ENCODE assay signal across 24 cellular contexts in genomic region chr6:4268171-4268570, GRCh38.
DNase-seq lines count a peak whose midpoint lies in the region; FAIRE-seq and TF ChIP-seq lines count a peak whose summit lies in the region.
"Had no signal": no experiment of that assay in that cellular context is flagged by ENCODE, and none has a peak within 500 bp of the region (broad histone marks: within the 10 kb centered on the region; RNA-seq: fewer than 3 reads in every experiment).

No MANE protein-coding gene starts in this region.

- TF ChIP-seq CTCF in esophagus muscularis mucosa (IDR thresholded peaks at IDR 0.05) = no peak

- peak; percentile 6 for DNase-seq in HCEC 1CT
- DNase-seq in esophagus muscularis mucosa (ENCODE audit: extremely low spot score) = peak; percentile 45
- peak; percentile 86 for DNase-seq in myocyte (ENCODE audit: low read depth)
- DNase-seq in GM12892 (ENCODE audit: insufficient read length) = no peak
- no peak for DNase-seq in KBM-7
- no peak for DNase-seq in NCI-H526 (lab: John Stamatoyannopoulos, UW)
- DNase-seq: 8988T; ACHN; AML-193; BE2C; CD4-positive, alpha-beta T cell; CD8-positive, alpha-beta memory T cell; DMS 273 treated with DMSO at 0.1 percent for 48 hours; DMS79; EL; GDM1; GOT3 had no signal

- H3K4me1 ChIP-seq in esophagus muscularis mucosa = peaks cover 0 to 12% (median 0%) of the 10 kb centered on the region in 4 donors
- H3K4me1 ChIP-seq: BE2C; BLaER1 treated with 17β-estradiol and CSF1 and Interleukin-3, amounts not matched to agents 10 nM and 100 nM; HAP-1 had no signal

- TF ChIP-seq EP300 in esophagus muscularis mucosa (IDR thresholded peaks at IDR 0.05) = no peak

- H3K9me3 ChIP-seq in esophagus muscularis mucosa = no peaks in the 10 kb centered on the region
- H3K9me3 ChIP-seq: A549; BE2C; BLaER1 treated with 17β-estradiol and CSF1 and Interleukin-3, amounts not matched to agents 10 nM and 100 nM; HAP-1 had no signal

- no peaks in the 10 kb centered on the region for H3K27me3 ChIP-seq in esophagus muscularis mucosa
- H3K27me3 ChIP-seq: BE2C; BLaER1 treated with 17β-estradiol and CSF1 and Interleukin-3, amounts not matched to agents 10 nM and 100 nM had no signal

- WGBS in esophagus muscularis mucosa = 76% methylated on average over 2 of the region's 2 CpGs

- in situ Hi-C loops in KBM-7 (cut with MboI; ENCODE audit: low pct_unique_long_range_greater_than_20kb, low sequenced_read_pairs) = no loop called here

- FAIRE-seq in GM12892 (lab: Jason Lieb, UNC) = no peak
- FAIRE-seq: A549, D721Med, GM12878, GM18507, H54 had no signal

- TF ChIP-seq POLR2A in esophagus muscularis mucosa (IDR thresholded peaks at IDR 0.05; ENCODE audit: low read depth) (no peak), GM12892 (IDR thresholded peaks at IDR 0.05; ENCODE audit: low read depth, low read length) (no peak)

- intact Hi-C loops in esophagus muscularis mucosa (cut with DNase I) = no loop called here

- H3K27ac ChIP-seq in esophagus muscularis mucosa (replicated peaks in 1 of 4) = no peak overlapping the region
- H3K27ac ChIP-seq: A549; BLaER1 treated with 17β-estradiol and CSF1 and Interleukin-3, amounts not matched to agents 10 nM and 100 nM had no signal

- no peak overlapping the region for H3K4me3 ChIP-seq in esophagus muscularis mucosa
- H3K4me3 ChIP-seq: A549; BLaER1 treated with 17β-estradiol and CSF1 and Interleukin-3, amounts not matched to agents 10 nM and 100 nM; GM12878; HAP-1 had no signal

- H3K36me3 ChIP-seq in esophagus muscularis mucosa = no peaks in the 10 kb centered on the region
- H3K36me3 ChIP-seq: BE2C; BLaER1 treated with 17β-estradiol and CSF1 and Interleukin-3, amounts not matched to agents 10 nM and 100 nM; HAP-1 had no signal

Comparison
In these comparisons a context has a peak if more than half of its experiments do, and no peak if none do; other contexts are left out.
1. DNase-seq: peak in HCEC 1CT (single experiment), esophagus muscularis mucosa (single experiment) and myocyte (single experiment); none in GM12892 (single experiment), KBM-7 (single experiment) and NCI-H526 (0 of 2).